Comparison of ENCODE assay signal across 1 cellular context in the genomic region with DNA sequence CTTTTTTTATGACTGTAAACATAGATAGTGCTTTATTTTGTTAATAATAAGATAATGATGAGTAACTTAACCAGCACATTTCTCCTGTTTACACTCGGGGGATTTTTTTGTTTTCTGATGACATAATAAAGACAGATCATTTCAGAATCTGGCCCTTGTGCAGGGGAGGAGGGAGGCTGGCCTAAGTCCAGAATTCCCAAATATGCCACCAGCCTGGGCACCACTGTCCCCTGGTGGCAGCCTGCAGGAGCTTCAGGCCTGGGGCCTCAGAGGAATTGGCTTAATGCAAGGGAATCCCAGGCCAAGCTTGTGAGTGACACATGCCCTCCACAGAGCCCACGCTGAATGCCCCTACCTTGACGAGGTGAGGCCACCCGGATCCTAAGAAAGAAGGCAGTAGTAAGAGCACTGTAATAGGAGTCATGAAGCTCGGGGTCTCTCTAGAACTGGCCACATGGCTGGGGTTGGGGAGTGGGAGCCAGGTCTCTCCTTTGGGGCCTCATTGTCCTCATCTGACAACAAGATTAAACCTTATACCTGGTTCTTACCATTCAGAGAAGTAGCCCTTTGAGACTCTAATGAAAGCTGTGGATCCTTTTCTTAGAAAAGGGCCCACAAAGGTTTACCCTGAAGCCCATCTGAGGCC.
TF ChIP-seq lines count a peak whose summit lies in the region.

No MANE protein-coding gene starts in this region.

TF ChIP-seq in H1, 55 proteins besides CTCF, POLR2A, EP300 and RAD21:
- TF ChIP-seq CBX5 (IDR thresholded peaks at IDR 0.05; ENCODE audit: low read depth, low read length) (no peak), KDM1A (IDR thresholded peaks at IDR 0.05; ENCODE audit: borderline replicate concordance, low read length) (no peak), RBBP5 (IDR thresholded peaks at IDR 0.05; ENCODE audit: borderline replicate concordance, low read depth, low read length) (no peak), EZH2 (IDR thresholded peaks at IDR 0.05; ENCODE audit: low read depth, low read length, severe bottlenecking) (no peak), RNF2 (IDR thresholded peaks at IDR 0.05; ENCODE audit: borderline replicate concordance, low read depth, low read length, missing control alignments, poor library complexity, severe bottlenecking) (no peak), SRF (IDR thresholded peaks at IDR 0.05; ENCODE audit: low read depth, low read length) (no peak), GABPA (IDR thresholded peaks at IDR 0.05; ENCODE audit: borderline replicate concordance, insufficient read depth, low read length) (no peak), EGR1 (IDR thresholded peaks at IDR 0.05; ENCODE audit: borderline replicate concordance, low read depth, low read length) (no peak), CBX8 (IDR thresholded peaks at IDR 0.05; ENCODE audit: borderline replicate concordance, low read depth, low read length) (no peak)
- TF ChIP-seq, protein P1, sequence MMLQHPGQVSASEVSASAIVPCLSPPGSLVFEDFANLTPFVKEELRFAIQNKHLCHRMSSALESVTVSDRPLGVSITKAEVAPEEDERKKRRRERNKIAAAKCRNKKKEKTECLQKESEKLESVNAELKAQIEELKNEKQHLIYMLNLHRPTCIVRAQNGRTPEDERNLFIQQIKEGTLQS (IDR thresholded peaks at IDR 0.05; ENCODE audit: insufficient read depth, low read depth, low read length) = no peak
TF ChIP-seq in H1: peak in this region for 0.
